In genomic region chr5:154709368-154710305, GRCh38 we compare ENCODE assay signal across 26 cellular contexts.
"Had no signal": no experiment of that assay in that cellular context is flagged by ENCODE, and none has a peak within 500 bp of the region (broad histone marks: within the 10 kb centered on the region; RNA-seq: fewer than 3 reads in every experiment).

No MANE protein-coding gene starts in this region.

- H3K27me3 ChIP-seq: brain microvascular endothelial cell, colonic mucosa, gastrocnemius medialis, right lobe of liver, suprapubic skin had no signal

- H3K9ac ChIP-seq: parathyroid adenoma had no signal

- H3K27ac ChIP-seq: brain microvascular endothelial cell, colonic mucosa, epithelial cell of prostate, left ventricle myocardium inferior, parathyroid adenoma had no signal

- H3K4me3 ChIP-seq: colonic mucosa, gastrocnemius medialis, left ventricle myocardium inferior, right lobe of liver, smooth muscle cell, suprapubic skin had no signal

- ATAC-seq: activated CD4-positive, CD25-positive, alpha-beta regulatory T cell treated with anti-CD3 and anti-CD28 coated beads, Interleukin-2, amount 50 U/mL, for 24 hours; activated CD8-positive, alpha-beta T cell treated with anti-CD3 and anti-CD28 coated beads, Interleukin-2, amount 10 ng/mL, durations not matched to agents 7 days and 5 days; gastrocnemius medialis; natural killer cell; stimulated activated naive CD8-positive, alpha-beta T cell treated with anti-CD3 and anti-CD28 coated beads, Interleukin-15, amount 100 ng/mL, for 72 hours; T-cell had no signal

- H3K27ac Mint-ChIP-seq: activated CD4-positive, alpha-beta T cell treated with anti-CD3 and anti-CD28 coated beads, Interleukin-2, amount 10 ng/mL, durations not matched to agents 7 days and 5 days; activated CD8-positive, alpha-beta T cell treated with anti-CD3 and anti-CD28 coated beads, Interleukin-2, amount 10 ng/mL, durations not matched to agents 7 days and 5 days; activated naive CD8-positive, alpha-beta T cell treated with anti-CD3 and anti-CD28 coated beads, Interleukin-2, amount 10 ng/mL, durations not matched to agents 7 days and 5 days; activated T-cell treated with anti-CD3 and anti-CD28 coated beads, Interleukin-2, amount 50 U/mL, for 24 hours; activated T-helper 2 cell treated with anti-CD3 and anti-CD28 coated beads, Interferon-gamma antibody, Interleukin-2, Interleukin-4, amounts not matched to agents 10 μg/mL and 5 μg/mL and 100 μg/mL, durations not matched to agents 14 hours and 24 hours and 36 hours; endodermal cell; stimulated activated naive CD8-positive, alpha-beta T cell treated with anti-CD3 and anti-CD28 coated beads, Interleukin-15, amount 100 ng/mL, for 72 hours; T-cell; type B pancreatic cell had no signal

- H3K27me3 Mint-ChIP-seq: activated CD4-positive, alpha-beta T cell treated with anti-CD3 and anti-CD28 coated beads, Interleukin-2, amount 10 ng/mL, durations not matched to agents 7 days and 5 days; activated naive CD8-positive, alpha-beta T cell treated with anti-CD3 and anti-CD28 coated beads, Interleukin-2, amount 10 ng/mL, durations not matched to agents 7 days and 5 days; activated T-cell treated with anti-CD3 and anti-CD28 coated beads, Interleukin-2, amount 50 U/mL, for 24 hours; central memory CD8-positive, alpha-beta T cell; stimulated activated naive CD8-positive, alpha-beta T cell treated with anti-CD3 and anti-CD28 coated beads, Interleukin-15, amount 100 ng/mL, for 72 hours; T-cell; type B pancreatic cell had no signal

- H2AFZ ChIP-seq: parathyroid adenoma had no signal

- H3K4me3 Mint-ChIP-seq: activated CD4-positive, alpha-beta T cell treated with anti-CD3 and anti-CD28 coated beads, Interleukin-2, amount 10 ng/mL, durations not matched to agents 7 days and 5 days; activated CD8-positive, alpha-beta T cell treated with anti-CD3 and anti-CD28 coated beads, Interleukin-2, amount 10 ng/mL, durations not matched to agents 7 days and 5 days; activated naive CD8-positive, alpha-beta T cell treated with anti-CD3 and anti-CD28 coated beads, Interleukin-2, amount 10 ng/mL, durations not matched to agents 7 days and 5 days; activated T-cell treated with anti-CD3 and anti-CD28 coated beads, Interleukin-2, amount 50 U/mL, for 24 hours; central memory CD8-positive, alpha-beta T cell; endodermal cell; natural killer cell; stimulated activated naive CD8-positive, alpha-beta T cell treated with anti-CD3 and anti-CD28 coated beads, Interleukin-15, amount 100 ng/mL, for 72 hours; T-cell; type B pancreatic cell had no signal

- DNase-seq: activated CD4-positive, alpha-beta T cell treated with anti-CD3 and anti-CD28 coated beads, Interleukin-2, amount 10 ng/mL, durations not matched to agents 7 days and 5 days; activated CD8-positive, alpha-beta T cell treated with anti-CD3 and anti-CD28 coated beads, Interleukin-2, amount 10 ng/mL, durations not matched to agents 7 days and 5 days; activated naive CD4-positive, alpha-beta T cell treated with Interleukin-2 at 50 U/mL for 16 hours; activated naive CD8-positive, alpha-beta T cell treated with anti-CD3 and anti-CD28 coated beads, Interleukin-2, amount 10 ng/mL, durations not matched to agents 7 days and 5 days; activated T-cell treated with anti-CD3 and anti-CD28 coated beads, Interleukin-2, amount 50 U/mL, for 24 hours; aorta; brain microvascular endothelial cell; colonic mucosa; endodermal cell; gastrocnemius medialis; head of caudate nucleus; left ventricle myocardium inferior; natural killer cell; stimulated activated CD4-positive, alpha-beta T cell treated with anti-CD3 and anti-CD28 coated beads, Interleukin-4, amount 100 ng/mL, for 1 hour; stimulated activated naive CD8-positive, alpha-beta T cell treated with anti-CD3 and anti-CD28 coated beads, Interleukin-15, amount 100 ng/mL, for 72 hours; T-helper 9 cell had no signal

- H3K36me3 ChIP-seq: brain microvascular endothelial cell, colonic mucosa, gastrocnemius medialis, left ventricle myocardium inferior, right lobe of liver, suprapubic skin had no signal

- H3K36me3 Mint-ChIP-seq: activated naive CD8-positive, alpha-beta T cell treated with anti-CD3 and anti-CD28 coated beads, Interleukin-2, amount 10 ng/mL, durations not matched to agents 7 days and 5 days; natural killer cell; T-cell; type B pancreatic cell had no signal

- H3K4me2 ChIP-seq: smooth muscle cell had no signal

- H3K9me3 ChIP-seq: colonic mucosa, gastrocnemius medialis, left ventricle myocardium inferior, right lobe of liver, suprapubic skin had no signal

- H3K9me3 Mint-ChIP-seq: activated CD4-positive, alpha-beta T cell treated with anti-CD3 and anti-CD28 coated beads, Interleukin-2, amount 10 ng/mL, durations not matched to agents 7 days and 5 days; activated naive CD8-positive, alpha-beta T cell treated with anti-CD3 and anti-CD28 coated beads, Interleukin-2, amount 10 ng/mL, durations not matched to agents 7 days and 5 days; activated T-cell treated with anti-CD3 and anti-CD28 coated beads, Interleukin-2, amount 50 U/mL, for 24 hours; activated T-helper 2 cell treated with anti-CD3 and anti-CD28 coated beads, Interferon-gamma antibody, Interleukin-2, Interleukin-4, amounts not matched to agents 10 μg/mL and 5 μg/mL and 100 μg/mL, durations not matched to agents 14 hours and 24 hours and 36 hours; central memory CD8-positive, alpha-beta T cell; endodermal cell; natural killer cell; stimulated activated naive CD8-positive, alpha-beta T cell treated with anti-CD3 and anti-CD28 coated beads, Interleukin-15, amount 100 ng/mL, for 72 hours; T-cell; type B pancreatic cell had no signal
